In genomic region chr4:77818077-77818666, GRCh38 we compare ENCODE assay signal across 8 cellular contexts. TPM values are rescaled to one million over a fixed set of nuclear protein-coding genes. Genes with fewer than 3 reads are reported as not detected.
DNase-seq lines count a peak whose midpoint lies in the region; ATAC-seq, FAIRE-seq and TF ChIP-seq lines count a peak whose summit lies in the region.

No MANE protein-coding gene starts in this region.

- no peaks in the 10 kb centered on the region for H3K27me3 ChIP-seq in right lobe of liver

- ATAC-seq in A549 (peak; percentile 68 to 85), HG03460 (IDR thresholded peaks at IDR 0.05; ENCODE audit: unreplicated experiment) (peak; percentile 22), right lobe of liver (peak; percentile 40 to 58 (median 54))

- H3K27ac Mint-ChIP-seq in activated CD4-positive, alpha-beta T cell treated with anti-CD3 and anti-CD28 coated beads, Interleukin-2, amount 10 ng/mL, durations not matched to agents 7 days and 5 days, result peak overlapping the region; percentile 96

- peaks cover 32% of the 10 kb centered on the region for H3K36me3 Mint-ChIP-seq in activated CD4-positive, alpha-beta T cell treated with anti-CD3 and anti-CD28 coated beads, Interleukin-2, amount 10 ng/mL, durations not matched to agents 7 days and 5 days (ENCODE audit: low read depth)

- H3K4me3 Mint-ChIP-seq in activated CD4-positive, alpha-beta T cell treated with anti-CD3 and anti-CD28 coated beads, Interleukin-2, amount 10 ng/mL, durations not matched to agents 7 days and 5 days, result peak overlapping the region; percentile 96

- TF ChIP-seq RAD21 in A549 (conservative IDR thresholded peaks at IDR 0.05 in 1 of 2, IDR thresholded peaks at IDR 0.05 in 1 of 2), result peak; percentile 30 to 35; a peak in 1 of 5 replicates

- under 1% methylated on average over 19 of the region's 19 CpGs for WGBS in A549 (ENCODE audit: missing lambda C conversion rate)
- 0% methylated on average over 18 of the region's 19 CpGs for WGBS in right lobe of liver (ENCODE audit: insufficient coverage, low coverage, low lambda C conversion rate, missing lambda C conversion rate)

- H3K4me3 ChIP-seq in A549, result peak overlapping the region; percentile 81
- H3K4me3 ChIP-seq in right lobe of liver, result peak overlapping the region; percentile 74 to 84 (median 83)

- H3K9me3 Mint-ChIP-seq in activated CD4-positive, alpha-beta T cell treated with anti-CD3 and anti-CD28 coated beads, Interleukin-2, amount 10 ng/mL, durations not matched to agents 7 days and 5 days, result no peaks in the 10 kb centered on the region

- no peaks in the 10 kb centered on the region for H3K36me3 ChIP-seq in right lobe of liver

- H3K4me1 Mint-ChIP-seq in activated CD4-positive, alpha-beta T cell treated with anti-CD3 and anti-CD28 coated beads, Interleukin-2, amount 10 ng/mL, durations not matched to agents 7 days and 5 days, result peaks cover 56% of the 10 kb centered on the region

- POLR2A ChIA-PET in A549 (lab: Yijun Ruan, JAX), result interaction anchor here (0.7 to 1.2 kb wide), 3 partner anchors 35 to 45 kb away, joined by 4 to 8 read pairs (median 8); partner anchors contain the start of gene MRPL1
- POLR2A ChIA-PET in activated CD4-positive, alpha-beta T cell treated with anti-CD3 and anti-CD28 coated beads, Interleukin-2, amount 10 ng/mL, durations not matched to agents 7 days and 5 days (lab: Charles Lee), result interaction anchor here (0.5 to 1.8 kb wide), 7 partner anchors 17 to 799 kb away, joined by 3 to 11 read pairs (median 4); partner anchors contain the start of gene MRPL1

- in situ Hi-C loops in GM13976 (cut with MboI; ENCODE audit: low sequenced_read_pairs, unreplicated experiment), result no loop called here

- TF ChIP-seq POLR2A in A549 (IDR thresholded peaks at IDR 0.05; ENCODE audit: low read length), result no peak
- no peak for TF ChIP-seq POLR2A in right lobe of liver (IDR thresholded peaks at IDR 0.05)

- peak; percentile 32 for FAIRE-seq in A549 (lab: Jason Lieb, UNC)

- no peak for TF ChIP-seq EP300 in A549 (IDR thresholded peaks at IDR 0.05)

- intact Hi-C loops in right lobe of liver (cut with DNase I), result no loop called here

- H3K4me2 ChIP-seq in A549, result peak overlapping the region; percentile 76

- peak; percentile 28 for TF ChIP-seq CTCF in A549 (IDR thresholded peaks at IDR 0.05)
- peak; percentile 37 for TF ChIP-seq CTCF in GM13976 (IDR thresholded peaks at IDR 0.05; ENCODE audit: borderline replicate concordance, control extremely low read depth, extremely low read depth, insufficient read depth, missing control alignments)
- peak; percentile 33 to 49 (median 38) for TF ChIP-seq CTCF in right lobe of liver (IDR thresholded peaks at IDR 0.05)

- H3K27me3 Mint-ChIP-seq in activated CD4-positive, alpha-beta T cell treated with anti-CD3 and anti-CD28 coated beads, Interleukin-2, amount 10 ng/mL, durations not matched to agents 7 days and 5 days, result no peaks in the 10 kb centered on the region

- DNase-seq in A549 (ENCODE audit: low read depth in 1 of 2, low spot score in 1 of 2), result peak; percentile 72 to 83
- peak; percentile 49 for DNase-seq in GM13976 (ENCODE audit: low spot score)
- DNase-seq in NCI-H526 (lab: John Stamatoyannopoulos, UW), result peak; percentile 83 to 84
- peak; percentile 57 for DNase-seq in activated CD4-positive, alpha-beta T cell treated with anti-CD3 and anti-CD28 coated beads, Interleukin-2, amount 10 ng/mL, durations not matched to agents 7 days and 5 days
- DNase-seq in effector CD4-positive, alpha-beta T cell, result peak; percentile 39
- peak; percentile 72 to 79 (median 78) for DNase-seq in right lobe of liver
- peak; percentile 15 for DNase-seq in stimulated activated CD8-positive, alpha-beta memory T cell treated with anti-CD3 and anti-CD28 coated beads, Interleukin-4, amount 100 ng/mL, for 24 hours (ENCODE audit: low read depth)

- H3K4me1 ChIP-seq in A549 (peaks cover 16% of the 10 kb centered on the region; the same call in 2 of the 3 replicates), right lobe of liver (peaks cover 0 to 49% (median 13%) of the 10 kb centered on the region in 4 donors)

- CTCF ChIA-PET in A549 (lab: Yijun Ruan, JAX), result interaction anchor here (0.7 to 1.7 kb wide), 5 partner anchors 18 to 199 kb away, joined by 3 to 6 read pairs (median 3); partner anchors contain the start of gene MRPL1
- CTCF ChIA-PET in activated CD4-positive, alpha-beta T cell treated with anti-CD3 and anti-CD28 coated beads, Interleukin-2, amount 10 ng/mL, durations not matched to agents 7 days and 5 days (lab: Charles Lee), result interaction anchor here (0.7 to 2.3 kb wide), 11 partner anchors 9 to 113 kb away, joined by 3 to 8 read pairs (median 4); partner anchors contain the start of gene MRPL1

- H3K9me3 ChIP-seq in A549 (no peaks in the 10 kb centered on the region), right lobe of liver (no peaks in the 10 kb centered on the region)

- H3K27ac ChIP-seq in A549, result peak overlapping the region; percentile 95 to 96
- peak overlapping the region; percentile 99 for H3K27ac ChIP-seq in right lobe of liver

TF ChIP-seq in A549, 52 proteins besides CTCF, POLR2A, EP300 and RAD21:
- TF ChIP-seq PHF8 (IDR thresholded peaks at IDR 0.05; ENCODE audit: borderline replicate concordance, low read depth) (0 out of 2 replicates have a peak, but pooled peaks have one; percentile 36), HOXB13 (CRISPR knock-in tag; IDR thresholded peaks at IDR 0.05; ENCODE audit: low read depth) (no peak)

RNA-seq across cellular contexts. Expression of gene CNOT6L, which starts 1.0 kb away (rescaled TPM):
- polyA plus RNA-seq in A549 (2011; rRNA removed), result 8.7 and 11.9 TPM in 2 replicates
- polyA plus RNA-seq in A549 (2012; cell fraction: cytosol; rRNA removed), result 1.9 and 2.1 TPM in 2 replicates
- polyA plus RNA-seq in A549 (2012; cell fraction: nucleus; rRNA removed), result 1.2 and 1.6 TPM in 2 replicates
- polyA plus RNA-seq in A549 (2017; fragmentation: RNase III; extraction: RNeasy Plus Mini Kit Qiagen cat#74134 plus additional on column Dnase treatment), result 5.3 to 6.7 TPM (median 5.8 TPM) in 3 replicates
- polyA minus RNA-seq in A549 (2011; rRNA and poly(A)+ RNA removed), result 24.7 and 24.8 TPM in 2 replicates
- 100 to 1,000 TPM; 108 to 122 TPM for total RNA-seq in activated CD4-positive, alpha-beta T cell treated with anti-CD3 and anti-CD28 coated beads, Interleukin-2, amount 10 ng/mL, durations not matched to agents 7 days and 5 days
- 10 to 100 TPM in 5 of 6 experiments, 1 to 10 TPM in 1; 9.1 to 38.1 (median 25.0) TPM for total RNA-seq in right lobe of liver

RNA-seq across cellular contexts. Expression of gene MRPL1, which starts 44.5 kb away (rescaled TPM):
- 35.8 and 62.3 TPM in 2 replicates for polyA plus RNA-seq in A549 (2011; rRNA removed)
- polyA plus RNA-seq in A549 (2012; cell fraction: cytosol; rRNA removed), result 9.0 and 15.4 TPM in 2 replicates
- 3.5 and 3.8 TPM in 2 replicates for polyA plus RNA-seq in A549 (2012; cell fraction: nucleus; rRNA removed)
- 24.6 to 30.0 TPM (median 27.7 TPM) in 3 replicates for polyA plus RNA-seq in A549 (2017; fragmentation: RNase III; extraction: RNeasy Plus Mini Kit Qiagen cat#74134 plus additional on column Dnase treatment)
- polyA minus RNA-seq in A549 (2011; rRNA and poly(A)+ RNA removed), result 3.9 and 4.4 TPM in 2 replicates
- 10 to 100 TPM; 33.6 to 35.8 TPM for total RNA-seq in activated CD4-positive, alpha-beta T cell treated with anti-CD3 and anti-CD28 coated beads, Interleukin-2, amount 10 ng/mL, durations not matched to agents 7 days and 5 days
- 10 to 100 TPM; 12.8 to 26.0 (median 17.8) TPM for total RNA-seq in right lobe of liver

Comparison
In these comparisons a context has a peak if more than half of its experiments do, and no peak if none do; other contexts are left out.
1. Peak in every context shown above with its lines: DNase-seq, ATAC-seq, H3K4me3 ChIP-seq and H3K27ac ChIP-seq.
2. ATAC-seq: peak in every context shown above with its lines; median percentile 76 in A549; 54 in right lobe of liver; 22 in HG03460.
3. DNase-seq: peak in every context shown above with its lines; median percentile 84 in NCI-H526; 78 in right lobe of liver; 78 in A549; 57 in activated CD4-positive, alpha-beta T cell treated with anti-CD3 and anti-CD28 coated beads, Interleukin-2, amount 10 ng/mL, durations not matched to agents 7 days and 5 days; 49 in GM13976; 39 in effector CD4-positive, alpha-beta T cell; 15 in stimulated activated CD8-positive, alpha-beta memory T cell treated with anti-CD3 and anti-CD28 coated beads, Interleukin-4, amount 100 ng/mL, for 24 hours.